ENCODE assay signal across 11 cellular contexts in the genomic region with DNA sequence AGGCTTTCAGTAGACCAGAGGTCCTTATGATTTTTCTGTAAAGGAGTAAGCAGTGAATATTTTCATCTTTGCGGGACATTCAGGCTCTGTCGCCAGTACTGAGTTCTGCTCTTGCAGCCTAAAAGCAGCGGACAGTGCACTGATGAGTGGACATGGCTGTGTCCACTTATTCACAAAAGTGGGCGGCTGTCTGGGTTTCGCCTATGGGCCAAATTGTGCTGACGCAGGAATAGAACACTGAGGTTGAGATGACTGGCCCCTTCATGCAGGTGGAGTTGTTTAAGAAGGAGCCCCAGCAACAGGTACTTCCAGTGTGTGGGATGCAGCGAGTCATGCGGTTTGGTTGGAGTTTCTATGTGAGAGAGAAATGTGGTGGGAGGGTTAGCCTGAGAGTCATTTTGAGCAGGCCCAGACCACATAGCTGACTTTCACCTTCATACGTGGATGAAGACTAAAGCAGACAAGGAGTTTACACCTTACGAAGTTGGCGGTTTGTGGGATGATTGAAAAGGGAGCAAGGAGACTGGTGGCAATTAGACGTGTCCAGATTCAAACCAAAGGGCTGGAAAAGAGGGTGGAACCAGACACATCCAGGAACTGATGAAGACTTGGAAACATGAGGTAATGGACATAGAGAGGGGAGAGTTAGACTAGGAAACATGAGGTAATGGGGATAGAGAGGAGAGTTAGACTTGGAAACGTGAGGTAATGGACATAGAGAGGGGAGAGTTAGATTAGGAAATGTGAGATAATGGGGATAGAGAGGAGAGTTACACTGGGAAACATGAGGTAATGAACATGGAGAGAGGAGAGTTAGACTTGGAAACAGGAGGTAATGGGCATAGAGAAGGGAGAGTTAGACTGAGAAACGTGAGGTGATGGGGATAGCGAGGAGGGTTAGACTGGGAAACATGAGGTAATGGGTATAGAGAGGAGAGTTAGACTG. TPM values are rescaled to one million over a fixed set of nuclear protein-coding genes. Genes with fewer than 3 reads are reported as not detected.
DNase-seq lines count a peak whose midpoint lies in the region; ATAC-seq and TF ChIP-seq lines count a peak whose summit lies in the region.
"Had no signal": no experiment of that assay in that cellular context is flagged by ENCODE, and none has a peak within 500 bp of the region (broad histone marks: within the 10 kb centered on the region; RNA-seq: fewer than 3 reads in every experiment).

No MANE protein-coding gene starts in this region.

- H3K9me3 Mint-ChIP-seq in nephron progenitor cell: no peaks in the 10 kb centered on the region
- no peaks in the 10 kb centered on the region for H3K9me3 Mint-ChIP-seq in naive thymus-derived CD8-positive, alpha-beta T cell
- H3K9me3 Mint-ChIP-seq: naive B cell had no signal

- TF ChIP-seq CTCF in nephron progenitor cell (IDR thresholded peaks at IDR 0.05): no peak

- H3K27ac Mint-ChIP-seq in nephron progenitor cell: no peak overlapping the region
- no peak overlapping the region for H3K27ac Mint-ChIP-seq in naive thymus-derived CD8-positive, alpha-beta T cell

- ATAC-seq in GM19395 (IDR thresholded peaks at IDR 0.05; ENCODE audit: unreplicated experiment) (peak; percentile 65), HG02973 (IDR thresholded peaks at IDR 0.05; ENCODE audit: unreplicated experiment) (peak; percentile 70)
- no peak for ATAC-seq in naive thymus-derived CD8-positive, alpha-beta T cell

- H3K36me3 Mint-ChIP-seq in nephron progenitor cell (ENCODE audit: low read depth): peaks cover 23% of the 10 kb centered on the region
- H3K36me3 Mint-ChIP-seq in naive thymus-derived CD8-positive, alpha-beta T cell: peaks cover 4 to 21% (median 10%) of the 10 kb centered on the region in 3 donors

- no peaks in the 10 kb centered on the region for H3K27me3 Mint-ChIP-seq in nephron progenitor cell (ENCODE audit: low read depth, poor library complexity)
- H3K27me3 Mint-ChIP-seq in naive thymus-derived CD8-positive, alpha-beta T cell: no peaks in the 10 kb centered on the region
- H3K27me3 Mint-ChIP-seq: naive B cell had no signal

- H3K4me1 Mint-ChIP-seq in nephron progenitor cell: peaks cover 1% of the 10 kb centered on the region
- H3K4me1 Mint-ChIP-seq in naive thymus-derived CD8-positive, alpha-beta T cell: peaks cover 2 to 14% (median 6%) of the 10 kb centered on the region in 4 donors

- no peak overlapping the region for H3K4me3 Mint-ChIP-seq in nephron progenitor cell
- no peak overlapping the region for H3K4me3 Mint-ChIP-seq in naive thymus-derived CD8-positive, alpha-beta T cell
- H3K4me3 Mint-ChIP-seq: naive B cell had no signal

- DNase-seq in activated naive CD4-positive, alpha-beta T cell treated with anti-CD3 and anti-CD28 coated beads, Interleukin-2, amount 50 U/mL, for 16 hours: peak; percentile 68
- peak in 2 of 3 experiments; percentile 46 to 72 for DNase-seq in stimulated activated CD4-positive, alpha-beta T cell treated with anti-CD3 and anti-CD28 coated beads, TNF-alpha, amount 100 ng/mL, for 24 hours (ENCODE audit: low read depth in 3 of 3)
- no peak for DNase-seq in UCSD-AML1 (lab: John Stamatoyannopoulos, UW; ENCODE audit: unreplicated experiment)
- DNase-seq in cerebellar nuclear complex (lab: John Stamatoyannopoulos, UW): no peak
- no peak for DNase-seq in nephron progenitor cell
- no peak for DNase-seq in naive thymus-derived CD8-positive, alpha-beta T cell
- DNase-seq: KG1, naive B cell, transverse colon had no signal

- POLR2A ChIA-PET in naive thymus-derived CD8-positive, alpha-beta T cell (lab: Charles Lee): no interaction called here

RNA-seq across cellular contexts. Expression of a gene that starts 38.2 kb away (rescaled TPM):
- total RNA-seq in naive thymus-derived CD8-positive, alpha-beta T cell: 10 to 100 TPM; 46.8 to 49.4 TPM
- 10 to 100 TPM; 15.9 to 21.6 (median 18.0) TPM for polyA plus RNA-seq in naive thymus-derived CD8-positive, alpha-beta T cell

RNA-seq across cellular contexts. Expression of a gene that starts 45.5 kb away (rescaled TPM):
- total RNA-seq in naive thymus-derived CD8-positive, alpha-beta T cell: 10 to 100 TPM; 29.0 to 33.9 TPM
- 10 to 100 TPM; 31.0 to 53.5 (median 33.9) TPM for polyA plus RNA-seq in naive thymus-derived CD8-positive, alpha-beta T cell

Comparison
In these comparisons a context has a peak if more than half of its experiments do, and no peak if none do; other contexts are left out.
1. ATAC-seq: peak in GM19395 (single experiment) and HG02973 (single experiment); none in naive thymus-derived CD8-positive, alpha-beta T cell (0 of 2).
2. DNase-seq: peak in activated naive CD4-positive, alpha-beta T cell treated with anti-CD3 and anti-CD28 coated beads, Interleukin-2, amount 50 U/mL, for 16 hours (single experiment) and stimulated activated CD4-positive, alpha-beta T cell treated with anti-CD3 and anti-CD28 coated beads, TNF-alpha, amount 100 ng/mL, for 24 hours (2 of 3); none in UCSD-AML1 (single experiment), cerebellar nuclear complex (0 of 2), nephron progenitor cell (single experiment) and naive thymus-derived CD8-positive, alpha-beta T cell (0 of 10).